In the genomic region with DNA sequence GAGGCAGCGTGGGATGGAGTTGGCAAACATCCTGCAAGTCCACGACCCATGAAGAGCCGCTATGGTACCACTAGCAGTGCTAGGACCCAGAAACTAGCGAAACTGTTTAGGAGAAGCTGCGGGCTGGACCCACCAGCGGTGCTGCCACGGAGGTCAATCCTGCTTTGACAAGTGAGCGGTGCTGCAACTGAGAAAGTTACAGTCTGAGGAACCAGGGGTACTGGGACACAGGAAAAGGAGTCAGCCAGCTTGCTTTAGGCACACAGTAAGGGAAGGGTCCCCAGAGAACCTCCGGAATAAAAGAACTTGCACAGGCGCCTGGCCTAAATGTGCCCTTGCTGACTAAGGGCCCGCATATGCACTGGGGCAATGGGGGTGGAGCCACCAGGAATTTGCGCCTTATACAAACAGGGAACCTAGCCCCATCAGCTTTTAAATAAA, we compare ENCODE assay signal across 2 cellular contexts.
TF ChIP-seq lines count a peak whose summit lies in the region.

No MANE protein-coding gene starts in this region.

TF ChIP-seq in H1, 55 proteins besides CTCF, POLR2A, EP300 and RAD21:
- no peak for TF ChIP-seq NRF1 (IDR thresholded peaks at IDR 0.05; ENCODE audit: low read depth, low read length)
- TF ChIP-seq JUN (IDR thresholded peaks at IDR 0.05; ENCODE audit: low read depth, low read length), result no peak
- peak; percentile 12; the same call in 1 of the 2 replicates for TF ChIP-seq TBP (IDR thresholded peaks at IDR 0.05; ENCODE audit: low read depth, low read length)
- TF ChIP-seq SIN3A (conservative IDR thresholded peaks at IDR 0.05 in 1 of 2, IDR thresholded peaks at IDR 0.05 in 1 of 2; ENCODE audit: low read depth in 1 of 2, low read length in 2 of 2), result no peak

TF ChIP-seq in HEK293T, 16 proteins besides CTCF, POLR2A, EP300 and RAD21:
- TF ChIP-seq BHLHE40 (IDR thresholded peaks at IDR 0.05; ENCODE audit: borderline replicate concordance) (no peak), SUZ12 (IDR thresholded peaks at IDR 0.05) (no peak), ELF4 (IDR thresholded peaks at IDR 0.05) (no peak), FOXM1 (IDR thresholded peaks at IDR 0.05; ENCODE audit: borderline replicate concordance) (no peak), FOXK2 (IDR thresholded peaks at IDR 0.05) (no peak), TARDBP (IDR thresholded peaks at IDR 0.05) (no peak), CTBP1 (IDR thresholded peaks at IDR 0.05; ENCODE audit: borderline replicate concordance) (no peak), L3MBTL2 (conservative IDR thresholded peaks at IDR 0.05) (no peak), HDGF (IDR thresholded peaks at IDR 0.05; ENCODE audit: borderline replicate concordance) (no peak), ARNT (IDR thresholded peaks at IDR 0.05) (no peak), NFRKB (IDR thresholded peaks at IDR 0.05) (no peak), ZNF384 (IDR thresholded peaks at IDR 0.05) (no peak)
TF ChIP-seq in HEK293T: peak in this region for 0.
